Comparison of ENCODE assay signal across 8 cellular contexts in genomic region chr6:43020847-43021246, GRCh38. TPM values are rescaled to one million over a fixed set of nuclear protein-coding genes. Genes with fewer than 3 reads are reported as not detected.
DNase-seq lines count a peak whose midpoint lies in the region; ATAC-seq and TF ChIP-seq lines count a peak whose summit lies in the region.

No MANE protein-coding gene starts in this region.

- no peaks in the 10 kb centered on the region for H3F3A ChIP-seq in neural cell (ENCODE audit: insufficient read depth, low read length, poor library complexity, severe bottlenecking)

- H3K9me2 ChIP-seq in neural cell (ENCODE audit: insufficient read depth, low read length): no peaks in the 10 kb centered on the region

- H3K4me2 ChIP-seq in neural cell (ENCODE audit: low read length): peak overlapping the region; percentile 80

- H2AFZ ChIP-seq in neural cell (ENCODE audit: low read depth, low read length): peak overlapping the region; percentile 45

- no peaks in the 10 kb centered on the region for H3K27me3 ChIP-seq in neural cell (ENCODE audit: insufficient read depth, low read depth, low read length)

- peak overlapping the region; percentile 84 for H3K27ac ChIP-seq in neural cell (ENCODE audit: low read length)

- peak overlapping the region; percentile 86 for H3K4me3 ChIP-seq in neural cell (ENCODE audit: low read length)

- H3K9me3 ChIP-seq in neural cell (ENCODE audit: low read length): no peaks in the 10 kb centered on the region

- H3K79me2 ChIP-seq in neural cell (replicated peaks; ENCODE audit: insufficient read depth, low read length): peaks cover 16% of the 10 kb centered on the region

- peak overlapping the region; percentile 90 to 97 for H3K4me3 Mint-ChIP-seq in effector memory CD8-positive, alpha-beta T cell

- DNase-seq in EH (ENCODE audit: low read depth) (peak; percentile 8), NCI-H82 treated with DMSO at 0.1 percent for 48 hours (lab: John Stamatoyannopoulos, UW; ENCODE audit: unreplicated experiment) (peak; percentile 64), MV-4-11 (lab: John Stamatoyannopoulos, UW) (no peak), T1000 (lab: John Stamatoyannopoulos, UW) (no peak)
- DNase-seq in effector memory CD8-positive, alpha-beta T cell: no peak
- no peak for DNase-seq in activated CD8-positive, alpha-beta memory T cell treated with anti-CD3 and anti-CD28 coated beads, Interleukin-2, amount 50 U/mL, for 4 hours

- peaks cover 27 to 37% of the 10 kb centered on the region in 2 donors for H3K4me1 Mint-ChIP-seq in effector memory CD8-positive, alpha-beta T cell (ENCODE audit: low read depth in 2 of 2)

- H3K9me3 Mint-ChIP-seq in effector memory CD8-positive, alpha-beta T cell: no peaks in the 10 kb centered on the region

- no peaks in the 10 kb centered on the region for H3K36me3 ChIP-seq in neural cell (ENCODE audit: insufficient read depth, low read length)

- H3K9ac ChIP-seq in neural cell (ENCODE audit: low read length): peak overlapping the region; percentile 89

- no peak for TF ChIP-seq CTCF in neural cell (IDR thresholded peaks at IDR 0.05; ENCODE audit: poor library complexity, severe bottlenecking)

- peaks cover 44% of the 10 kb centered on the region for H3K36me3 Mint-ChIP-seq in effector memory CD8-positive, alpha-beta T cell (ENCODE audit: insufficient read depth)

- no peaks in the 10 kb centered on the region for H4K20me1 ChIP-seq in neural cell (ENCODE audit: insufficient read depth)

- TF ChIP-seq RAD21 in neural cell (conservative IDR thresholded peaks at IDR 0.05): no peak

- ATAC-seq in effector memory CD8-positive, alpha-beta T cell (replicated peaks): no peak
- no peak for ATAC-seq in HG02981 (IDR thresholded peaks at IDR 0.05; ENCODE audit: unreplicated experiment)

- H3K27ac Mint-ChIP-seq in effector memory CD8-positive, alpha-beta T cell: peak overlapping the region; percentile 83 to 90

- no peak for TF ChIP-seq EP300 in neural cell (conservative IDR thresholded peaks at IDR 0.05; ENCODE audit: poor library complexity, severe bottlenecking)

- no peaks in the 10 kb centered on the region for H3K27me3 Mint-ChIP-seq in effector memory CD8-positive, alpha-beta T cell

TF ChIP-seq in neural cell, 6 proteins besides CTCF, POLR2A, EP300 and RAD21:
- TF ChIP-seq EZH2 (IDR thresholded peaks at IDR 0.05; ENCODE audit: borderline replicate concordance, insufficient read depth, low read length, poor library complexity, severe bottlenecking) (no peak), POLR2AphosphoS5 (IDR thresholded peaks at IDR 0.05) (no peak), MXI1 (conservative IDR thresholded peaks at IDR 0.05; ENCODE audit: poor library complexity, severe bottlenecking) (no peak), SMC3 (conservative IDR thresholded peaks at IDR 0.05; ENCODE audit: poor library complexity) (no peak), TAF1 (IDR thresholded peaks at IDR 0.05; ENCODE audit: low read depth) (no peak)
- TF ChIP-seq, protein P1, sequence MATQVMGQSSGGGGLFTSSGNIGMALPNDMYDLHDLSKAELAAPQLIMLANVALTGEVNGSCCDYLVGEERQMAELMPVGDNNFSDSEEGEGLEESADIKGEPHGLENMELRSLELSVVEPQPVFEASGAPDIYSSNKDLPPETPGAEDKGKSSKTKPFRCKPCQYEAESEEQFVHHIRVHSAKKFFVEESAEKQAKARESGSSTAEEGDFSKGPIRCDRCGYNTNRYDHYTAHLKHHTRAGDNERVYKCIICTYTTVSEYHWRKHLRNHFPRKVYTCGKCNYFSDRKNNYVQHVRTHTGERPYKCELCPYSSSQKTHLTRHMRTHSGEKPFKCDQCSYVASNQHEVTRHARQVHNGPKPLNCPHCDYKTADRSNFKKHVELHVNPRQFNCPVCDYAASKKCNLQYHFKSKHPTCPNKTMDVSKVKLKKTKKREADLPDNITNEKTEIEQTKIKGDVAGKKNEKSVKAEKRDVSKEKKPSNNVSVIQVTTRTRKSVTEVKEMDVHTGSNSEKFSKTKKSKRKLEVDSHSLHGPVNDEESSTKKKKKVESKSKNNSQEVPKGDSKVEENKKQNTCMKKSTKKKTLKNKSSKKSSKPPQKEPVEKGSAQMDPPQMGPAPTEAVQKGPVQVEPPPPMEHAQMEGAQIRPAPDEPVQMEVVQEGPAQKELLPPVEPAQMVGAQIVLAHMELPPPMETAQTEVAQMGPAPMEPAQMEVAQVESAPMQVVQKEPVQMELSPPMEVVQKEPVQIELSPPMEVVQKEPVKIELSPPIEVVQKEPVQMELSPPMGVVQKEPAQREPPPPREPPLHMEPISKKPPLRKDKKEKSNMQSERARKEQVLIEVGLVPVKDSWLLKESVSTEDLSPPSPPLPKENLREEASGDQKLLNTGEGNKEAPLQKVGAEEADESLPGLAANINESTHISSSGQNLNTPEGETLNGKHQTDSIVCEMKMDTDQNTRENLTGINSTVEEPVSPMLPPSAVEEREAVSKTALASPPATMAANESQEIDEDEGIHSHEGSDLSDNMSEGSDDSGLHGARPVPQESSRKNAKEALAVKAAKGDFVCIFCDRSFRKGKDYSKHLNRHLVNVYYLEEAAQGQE (IDR thresholded peaks at IDR 0.05; ENCODE audit: borderline replicate concordance): no peak

RNA-seq across cellular contexts. Expression of gene RRP36, which starts 0.6 kb away (rescaled TPM):
- polyA plus RNA-seq in neural cell: 73.1 and 79.2 TPM in 2 replicates
- 91.2 and 95.9 TPM in 2 replicates for polyA minus RNA-seq in neural cell

RNA-seq across cellular contexts. Expression of gene KLHDC3, which starts 6.8 kb away (rescaled TPM):
- 232 and 244 TPM in 2 replicates for polyA plus RNA-seq in neural cell
- polyA minus RNA-seq in neural cell: 135 and 161 TPM in 2 replicates

RNA-seq across cellular contexts. Expression of gene MEA1, which starts 7.1 kb away (rescaled TPM):
- 115 and 119 TPM in 2 replicates for polyA plus RNA-seq in neural cell
- 41.4 and 51.2 TPM in 2 replicates for polyA minus RNA-seq in neural cell

RNA-seq across cellular contexts. Expression of gene CUL7, which starts 32.8 kb away (rescaled TPM):
- polyA plus RNA-seq in neural cell: 25.7 and 32.2 TPM in 2 replicates
- 28.1 and 32.4 TPM in 2 replicates for polyA minus RNA-seq in neural cell

RNA-seq across cellular contexts. Expression of gene PPP2R5D, which starts 36.5 kb away (rescaled TPM):
- polyA plus RNA-seq in neural cell: 41.1 and 43.7 TPM in 2 replicates
- polyA minus RNA-seq in neural cell: 50.9 and 55.0 TPM in 2 replicates

Comparison
In these comparisons a context has a peak if more than half of its experiments do, and no peak if none do; other contexts are left out.
1. DNase-seq: peak in EH (single experiment) and NCI-H82 treated with DMSO at 0.1 percent for 48 hours (single experiment); none in effector memory CD8-positive, alpha-beta T cell (0 of 3), MV-4-11 (single experiment), T1000 (single experiment) and activated CD8-positive, alpha-beta memory T cell treated with anti-CD3 and anti-CD28 coated beads, Interleukin-2, amount 50 U/mL, for 4 hours (single experiment).